Comparison of ENCODE assay signal across 8 cellular contexts in the genomic region with DNA sequence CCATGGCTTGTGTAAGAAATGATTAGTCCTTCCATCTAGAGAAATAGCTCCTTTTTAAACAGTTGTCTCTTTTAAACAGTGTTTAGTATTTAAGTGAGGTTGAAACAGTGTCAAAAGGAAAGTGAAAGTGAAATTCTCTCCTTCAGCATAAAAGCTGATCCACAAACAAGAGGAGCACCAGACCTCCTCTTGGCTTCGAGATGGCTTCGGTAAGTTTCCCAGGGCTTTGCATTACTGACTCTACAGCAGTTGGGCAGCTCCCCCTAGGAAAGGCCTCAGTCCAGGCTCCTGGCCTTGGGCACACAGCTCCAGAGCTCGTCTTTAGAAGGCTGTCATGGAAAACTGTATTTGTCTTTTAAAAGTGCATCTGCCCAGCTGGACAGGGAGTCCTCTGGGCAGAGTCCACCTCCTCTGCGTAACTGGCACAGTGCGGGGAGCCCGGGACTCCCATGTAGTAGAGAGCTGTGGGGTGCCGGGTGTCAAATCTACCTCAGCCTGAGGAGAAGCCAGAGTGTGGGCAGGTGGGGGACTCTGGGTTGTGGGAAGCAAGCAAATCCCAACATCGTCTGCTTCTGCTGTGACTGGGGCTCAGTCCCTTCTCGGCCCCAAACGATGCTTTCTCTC. TPM values are rescaled to one million over a fixed set of nuclear protein-coding genes. Genes with fewer than 3 reads are reported as not detected.
DNase-seq lines count a peak whose midpoint lies in the region; ATAC-seq and TF ChIP-seq lines count a peak whose summit lies in the region.

A gene with protein sequence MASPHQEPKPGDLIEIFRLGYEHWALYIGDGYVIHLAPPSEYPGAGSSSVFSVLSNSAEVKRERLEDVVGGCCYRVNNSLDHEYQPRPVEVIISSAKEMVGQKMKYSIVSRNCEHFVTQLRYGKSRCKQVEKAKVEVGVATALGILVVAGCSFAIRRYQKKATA (plus strand): TSS at position 140 of the 624 bp plus-strand sequence. CDS start 61 bp downstream, at position 201.

- peak within 1 kb of the TSS; percentile 71 to 99 (median 96) for H3K27ac Mint-ChIP-seq in nephron

- peak within 1 kb of the TSS; percentile 92 for H3K4me3 Mint-ChIP-seq in activated T-cell treated with anti-CD3 and anti-CD28 coated beads, Interleukin-2, amount 50 U/mL, for 4 hours
- H3K4me3 Mint-ChIP-seq in nephron = peak within 1 kb of the TSS in 2 of 3 experiments; percentile 63 to 81

- peak; percentile 72 to 73 for ATAC-seq in activated T-cell treated with anti-CD3 and anti-CD28 coated beads, Interleukin-2, amount 50 U/mL, for 4 hours
- ATAC-seq in HG02885 (IDR thresholded peaks at IDR 0.05; ENCODE audit: poor library complexity, unreplicated experiment) = no peak
- ATAC-seq in HG03039 (IDR thresholded peaks at IDR 0.05; ENCODE audit: unreplicated experiment) = no peak

- peaks cover 91% of the 10 kb centered on the region for H3K4me1 Mint-ChIP-seq in activated T-cell treated with anti-CD3 and anti-CD28 coated beads, Interleukin-2, amount 50 U/mL, for 4 hours (ENCODE audit: low read depth)
- H3K4me1 Mint-ChIP-seq in nephron = peaks cover 14% of the 10 kb centered on the region

- no peaks in the 10 kb centered on the region for H3K27me3 Mint-ChIP-seq in activated T-cell treated with anti-CD3 and anti-CD28 coated beads, Interleukin-2, amount 50 U/mL, for 4 hours (ENCODE audit: low read depth)
- H3K27me3 Mint-ChIP-seq in nephron (ENCODE audit: low read depth) = peaks cover 3% of the 10 kb centered on the region

- no peaks in the 10 kb centered on the region for H3K36me3 ChIP-seq in KOPT-K1 (ENCODE audit: insufficient read depth, low read length)

- H3K4me3 ChIP-seq in fibroblast of mammary gland (ENCODE audit: control insufficient read depth, low read depth, low read length) = peak within 1 kb of the TSS; percentile 33

- DNase-seq in EL = peak; percentile 60
- DNase-seq in activated T-cell treated with anti-CD3 and anti-CD28 coated beads, Interleukin-2, amount 50 U/mL, for 4 hours = no peak
- DNase-seq in fibroblast of mammary gland (ENCODE audit: low read depth) = peak; percentile 64
- no peak for DNase-seq in NCI-H510A treated with DMSO at 0.1 percent for 48 hours (lab: John Stamatoyannopoulos, UW)

- H3K27ac ChIP-seq in KOPT-K1 (ENCODE audit: low read depth, low read length, poor library complexity, severe bottlenecking) = peak within 1 kb of the TSS; percentile 88

- H3K9me3 Mint-ChIP-seq in activated T-cell treated with anti-CD3 and anti-CD28 coated beads, Interleukin-2, amount 50 U/mL, for 4 hours = no peaks in the 10 kb centered on the region
- no peaks in the 10 kb centered on the region for H3K9me3 Mint-ChIP-seq in nephron

- H3K9me3 ChIP-seq in KOPT-K1 (ENCODE audit: insufficient read depth, low read length, poor library complexity, severe bottlenecking) = no peaks in the 10 kb centered on the region

- peaks cover 9% of the 10 kb centered on the region for H3K36me3 Mint-ChIP-seq in activated T-cell treated with anti-CD3 and anti-CD28 coated beads, Interleukin-2, amount 50 U/mL, for 4 hours (ENCODE audit: insufficient read depth)
- no peaks in the 10 kb centered on the region for H3K36me3 Mint-ChIP-seq in nephron (ENCODE audit: low read depth)

- TF ChIP-seq CTCF in fibroblast of mammary gland (conservative IDR thresholded peaks at IDR 0.05; ENCODE audit: control insufficient read depth, insufficient read depth, low read depth, low read length) (no peak), nephron (IDR thresholded peaks at IDR 0.05; ENCODE audit: unreplicated experiment in 3 of 3) (no peak)

RNA-seq across cellular contexts. Expression of the gene that starts here (rescaled TPM):
- total RNA-seq in activated T-cell treated with anti-CD3 and anti-CD28 coated beads, Interleukin-2, amount 50 U/mL, for 4 hours = 1 to 10 TPM; 5.7 to 8.0 (median 7.4) TPM

Comparison
In these comparisons a context has a peak if more than half of its experiments do, and no peak if none do; other contexts are left out.
1. DNase-seq: peak in EL (single experiment) and fibroblast of mammary gland (single experiment); none in activated T-cell treated with anti-CD3 and anti-CD28 coated beads, Interleukin-2, amount 50 U/mL, for 4 hours (single experiment) and NCI-H510A treated with DMSO at 0.1 percent for 48 hours (single experiment).
2. ATAC-seq: peak in activated T-cell treated with anti-CD3 and anti-CD28 coated beads, Interleukin-2, amount 50 U/mL, for 4 hours (2 of 2); none in HG02885 (single experiment) and HG03039 (single experiment).